8 cellular contexts compared by ENCODE assay signal in the genomic region with DNA sequence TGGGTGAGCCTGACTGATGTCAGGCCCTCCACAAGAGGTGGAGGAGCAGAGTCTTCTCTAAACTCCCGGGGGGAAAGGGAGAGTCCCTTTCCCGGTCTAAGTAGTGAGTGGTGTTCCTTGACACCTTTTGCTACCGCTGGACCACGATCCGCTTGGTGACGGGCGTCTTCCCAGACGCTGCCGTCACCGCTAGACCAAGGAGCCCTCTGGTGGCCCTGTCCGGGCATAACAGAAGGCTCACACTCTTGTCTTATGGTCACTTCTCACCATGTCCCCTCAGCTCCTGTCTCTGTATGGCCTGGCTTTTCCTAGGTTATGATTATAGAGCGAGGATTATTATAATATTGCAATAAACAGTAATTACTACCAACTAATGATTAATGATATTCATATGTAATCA. TPM values are rescaled to one million over a fixed set of nuclear protein-coding genes. Genes with fewer than 3 reads are reported as not detected.
DNase-seq lines count a peak whose midpoint lies in the region; ATAC-seq and TF ChIP-seq lines count a peak whose summit lies in the region.
"Not testable (repeated sequence)": the region's sequence is repeated elsewhere in the genome, so short reads cannot be mapped to it uniquely, and the experiment has no call there.

No MANE protein-coding gene starts in this region.

- not testable (repeated sequence) for H3K9me3 ChIP-seq in A673 (ENCODE audit: low read depth, low read length, poor library complexity, severe bottlenecking); T-helper 17 cell (ENCODE audit: control insufficient read depth, low read length, poor library complexity, severe bottlenecking); right cardiac atrium (ENCODE audit: control insufficient read depth, low read length); neural cell (ENCODE audit: low read length)

- not testable (repeated sequence) for TF ChIP-seq EP300 in neural cell (conservative IDR thresholded peaks at IDR 0.05; ENCODE audit: poor library complexity, severe bottlenecking)

- H3K4me1 ChIP-seq in A673 (ENCODE audit: insufficient read depth, low read length, poor library complexity, severe bottlenecking); right cardiac atrium (ENCODE audit: control insufficient read depth, insufficient read depth, low read length): not testable (repeated sequence)

- in situ Hi-C loops in GM13976 (cut with MboI; ENCODE audit: low sequenced_read_pairs, unreplicated experiment) = not testable (repeated sequence)

- H3K27me3 ChIP-seq in A673 (replicated peaks; ENCODE audit: insufficient read depth, low read depth, low read length, poor library complexity); right cardiac atrium (ENCODE audit: control insufficient read depth, insufficient read depth); neural cell (ENCODE audit: insufficient read depth, low read depth, low read length): not testable (repeated sequence)

- H3K27me3 Mint-ChIP-seq in T-helper 17 cell; activated T-cell treated with anti-CD3 and anti-CD28 coated beads, Interleukin-2, amount 50 U/mL, for 4 hours (ENCODE audit: low read depth); chondrocyte (ENCODE audit: low read depth): not testable (repeated sequence)

- H3K9ac ChIP-seq in neural cell (ENCODE audit: low read length) = not testable (repeated sequence)

- not testable (repeated sequence) for H3K9me2 ChIP-seq in neural cell (ENCODE audit: insufficient read depth, low read length)

- not testable (repeated sequence) for H2AFZ ChIP-seq in neural cell (ENCODE audit: low read depth, low read length)

- CTCF ChIA-PET in A673 (lab: Charles Lee) = not testable (repeated sequence)

- not testable (repeated sequence) for TF ChIP-seq RAD21 in neural cell (conservative IDR thresholded peaks at IDR 0.05)

- TF ChIP-seq CTCF in A673 (conservative IDR thresholded peaks at IDR 0.05; ENCODE audit: low read depth, low read length) = peak; percentile 51
- TF ChIP-seq CTCF in GM13976 (IDR thresholded peaks at IDR 0.05; ENCODE audit: borderline replicate concordance, control extremely low read depth, extremely low read depth, insufficient read depth, missing control alignments) = peak; percentile 60
- TF ChIP-seq CTCF in chondrocyte (IDR thresholded peaks at IDR 0.05) = peak; percentile 86
- peak; percentile 56 for TF ChIP-seq CTCF in neural cell (IDR thresholded peaks at IDR 0.05; ENCODE audit: poor library complexity, severe bottlenecking)

- H3K9me3 Mint-ChIP-seq in activated T-cell treated with anti-CD3 and anti-CD28 coated beads, Interleukin-2, amount 50 U/mL, for 4 hours; chondrocyte (ENCODE audit: low read depth): not testable (repeated sequence)

- ATAC-seq in T-helper 17 cell; activated T-cell treated with anti-CD3 and anti-CD28 coated beads, Interleukin-2, amount 50 U/mL, for 4 hours; right cardiac atrium: not testable (repeated sequence)

- not testable (repeated sequence) for H3K36me3 Mint-ChIP-seq in T-helper 17 cell (ENCODE audit: low read depth); activated T-cell treated with anti-CD3 and anti-CD28 coated beads, Interleukin-2, amount 50 U/mL, for 4 hours (ENCODE audit: insufficient read depth); chondrocyte (ENCODE audit: low read depth)

- H3K36me3 ChIP-seq in A673 (ENCODE audit: insufficient read depth, low read length, poor library complexity, severe bottlenecking) = peaks cover 70% of the 10 kb centered on the region
- H3K36me3 ChIP-seq in neural cell (ENCODE audit: insufficient read depth, low read length) = not testable (repeated sequence)

- H3F3A ChIP-seq in neural cell (ENCODE audit: insufficient read depth, low read length, poor library complexity, severe bottlenecking) = not testable (repeated sequence)

- intact Hi-C loops in A673 (cut with micrococcal nuclease; ENCODE audit: unreplicated experiment) = not testable (repeated sequence)
- intact Hi-C loops in right cardiac atrium (cut with DNase I) = loop anchor here in 2 of 4 donors (5.0 to 10.0 kb wide), 2 partner anchors 86 to 88 kb away; partner anchors contain the start of gene SPATA2L (in 1 of the 2)

- H3K4me3 ChIP-seq in A673 (ENCODE audit: low read depth, low read length, poor library complexity, severe bottlenecking); right cardiac atrium (ENCODE audit: low read length); neural cell (ENCODE audit: low read length): not testable (repeated sequence)

- not testable (repeated sequence) for H3K27ac ChIP-seq in A673 (ENCODE audit: low read depth, low read length, poor library complexity, severe bottlenecking); right cardiac atrium (ENCODE audit: low read length); neural cell (ENCODE audit: low read length)

- peaks cover 12% of the 10 kb centered on the region for H3K4me1 Mint-ChIP-seq in T-helper 17 cell
- H3K4me1 Mint-ChIP-seq in activated T-cell treated with anti-CD3 and anti-CD28 coated beads, Interleukin-2, amount 50 U/mL, for 4 hours (ENCODE audit: low read depth); chondrocyte (ENCODE audit: low read depth): not testable (repeated sequence)

- 14% methylated on average over 12 of the region's 12 CpGs for WGBS in right cardiac atrium

- peak overlapping the region; percentile 29 for H3K27ac Mint-ChIP-seq in T-helper 17 cell
- not testable (repeated sequence) for H3K27ac Mint-ChIP-seq in chondrocyte (ENCODE audit: unreplicated experiment)

- not testable (repeated sequence) for H3K4me2 ChIP-seq in neural cell (ENCODE audit: low read length)

- not testable (repeated sequence) for DNase-seq in A673 (ENCODE audit: low spot score); GM13976 (ENCODE audit: low spot score); chondrocyte (ENCODE audit: low spot score)
- DNase-seq in T-helper 17 cell (peak; percentile 37 to 51 (median 40)), right cardiac atrium (peak; percentile 56 to 85 (median 77))
- DNase-seq in activated T-cell treated with anti-CD3 and anti-CD28 coated beads, Interleukin-2, amount 50 U/mL, for 4 hours = peak; percentile 60
- DNase-seq in stimulated activated CD4-positive, alpha-beta T cell treated with anti-CD3 and anti-CD28 coated beads, Interleukin-4, amount 100 ng/mL, for 4 hours = peak; percentile 39 to 57

- H3K4me3 Mint-ChIP-seq in T-helper 17 cell = peak overlapping the region; percentile 36
- not testable (repeated sequence) for H3K4me3 Mint-ChIP-seq in activated T-cell treated with anti-CD3 and anti-CD28 coated beads, Interleukin-2, amount 50 U/mL, for 4 hours; chondrocyte (ENCODE audit: unreplicated experiment)

- H4K20me1 ChIP-seq in neural cell (ENCODE audit: insufficient read depth) = not testable (repeated sequence)

- POLR2A ChIA-PET in A673 (lab: Charles Lee; ENCODE audit: low non-redundant PET) = not testable (repeated sequence)

- BruUV-seq in A673 (replicated peaks; lab: Mats Ljungman, UMichigan) = not testable (repeated sequence)

- not testable (repeated sequence) for H3K79me2 ChIP-seq in neural cell (replicated peaks; ENCODE audit: insufficient read depth, low read length)

TF ChIP-seq in neural cell, 6 proteins besides CTCF, POLR2A, EP300 and RAD21:
- TF ChIP-seq SMC3 (conservative IDR thresholded peaks at IDR 0.05; ENCODE audit: poor library complexity) = peak; percentile 49
TF ChIP-seq in neural cell: peak in this region for 1; not testable (repeated sequence) for 5.

RNA-seq across cellular contexts. Expression of gene FANCA, which starts 23.4 kb away (rescaled TPM):
- total RNA-seq in A673 (2021) = 198 and 207 TPM in 2 replicates
- 10 to 100 TPM; 10.7 to 12.7 TPM for total RNA-seq in T-helper 17 cell
- 100 to 1,000 TPM in 1 of 3 donors, 10 to 100 TPM in 2; 76.3 to 100 (median 89.4) TPM for total RNA-seq in activated T-cell treated with anti-CD3 and anti-CD28 coated beads, Interleukin-2, amount 50 U/mL, for 4 hours
- 5.9 to 20.2 TPM (median 6.5 TPM) in 3 replicates for total RNA-seq in chondrocyte
- total RNA-seq in right cardiac atrium = 1 to 10 TPM; 1.8 to 4.4 (median 2.6) TPM
- 2.4 TPM for polyA plus RNA-seq in right cardiac atrium
- polyA plus RNA-seq in neural cell = 10.2 and 13.3 TPM in 2 replicates
- polyA minus RNA-seq in neural cell = 14.5 and 16.8 TPM in 2 replicates

RNA-seq across cellular contexts. Expression of gene SPIRE2, which starts 35.2 kb away (rescaled TPM):
- 18.9 and 20.6 TPM in 2 replicates for total RNA-seq in A673 (2021)
- total RNA-seq in T-helper 17 cell = 1 to 10 TPM; 1.3 to 3.3 TPM
- under 1 TPM; 0.21 to 0.49 (median 0.23) TPM for total RNA-seq in activated T-cell treated with anti-CD3 and anti-CD28 coated beads, Interleukin-2, amount 50 U/mL, for 4 hours
- 1.4 to 3.2 TPM (median 1.4 TPM) in 3 replicates for total RNA-seq in chondrocyte
- 1 to 10 TPM; 1.7 to 3.1 (median 2.6) TPM for total RNA-seq in right cardiac atrium
- 1.4 TPM for polyA plus RNA-seq in right cardiac atrium
- 45.0 and 54.1 TPM in 2 replicates for polyA plus RNA-seq in neural cell
- 26.5 and 29.2 TPM in 2 replicates for polyA minus RNA-seq in neural cell
